Comparison of ENCODE assay signal across 2 cellular contexts in the genomic region with DNA sequence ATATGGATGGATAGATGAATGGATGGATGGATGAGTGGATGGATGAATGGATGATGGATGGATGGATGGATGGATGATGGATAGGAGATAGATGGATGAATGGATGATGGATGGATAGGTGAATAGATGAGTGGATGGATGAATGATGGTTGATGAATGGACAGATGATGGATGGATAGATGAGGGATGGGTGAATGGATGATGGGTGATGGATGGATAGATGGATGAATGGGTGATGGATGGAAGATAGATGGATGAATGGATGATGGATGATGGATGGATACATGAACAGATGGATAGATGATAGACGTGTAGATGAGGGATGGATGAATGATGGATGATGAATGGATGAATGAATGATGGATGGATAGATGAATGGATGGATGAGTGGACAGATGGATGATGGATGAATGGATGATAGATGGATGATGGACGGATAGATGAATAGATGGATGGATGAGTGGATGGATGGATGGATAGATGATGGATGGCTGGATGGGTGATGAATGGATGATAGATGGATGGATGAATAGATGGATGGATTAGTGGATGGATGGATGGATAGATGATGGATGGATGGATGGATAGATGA.
TF ChIP-seq lines count a peak whose summit lies in the region.

No MANE protein-coding gene starts in this region.

TF ChIP-seq in HEK293T, 16 proteins besides CTCF, POLR2A, EP300 and RAD21 (continued from another document):
- TF ChIP-seq, protein P1, sequence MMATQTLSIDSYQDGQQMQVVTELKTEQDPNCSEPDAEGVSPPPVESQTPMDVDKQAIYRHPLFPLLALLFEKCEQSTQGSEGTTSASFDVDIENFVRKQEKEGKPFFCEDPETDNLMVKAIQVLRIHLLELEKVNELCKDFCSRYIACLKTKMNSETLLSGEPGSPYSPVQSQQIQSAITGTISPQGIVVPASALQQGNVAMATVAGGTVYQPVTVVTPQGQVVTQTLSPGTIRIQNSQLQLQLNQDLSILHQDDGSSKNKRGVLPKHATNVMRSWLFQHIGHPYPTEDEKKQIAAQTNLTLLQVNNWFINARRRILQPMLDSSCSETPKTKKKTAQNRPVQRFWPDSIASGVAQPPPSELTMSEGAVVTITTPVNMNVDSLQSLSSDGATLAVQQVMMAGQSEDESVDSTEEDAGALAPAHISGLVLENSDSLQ (IDR thresholded peaks at IDR 0.05), result peak; percentile 65

TF ChIP-seq in K562, 482 proteins besides CTCF, POLR2A, EP300 and RAD21:
- TF ChIP-seq ARID3B (CRISPR knock-in tag; IDR thresholded peaks at IDR 0.05; ENCODE audit: borderline replicate concordance) (no peak), CBFA2T2 (conservative IDR thresholded peaks at IDR 0.05) (no peak), TFAP4 (CRISPR knock-in tag; IDR thresholded peaks at IDR 0.05; ENCODE audit: borderline replicate concordance) (no peak), MEIS2 (IDR thresholded peaks at IDR 0.05; ENCODE audit: partially characterized antibody) (peak; percentile 6), PREB (CRISPR knock-in tag; IDR thresholded peaks at IDR 0.05) (no peak), SRSF1 (IDR thresholded peaks at IDR 0.05; ENCODE audit: low read depth, low read length) (no peak), PRDM10 (IDR thresholded peaks at IDR 0.05; ENCODE audit: partially characterized antibody) (no peak), FOXA3 (CRISPR knock-in tag; conservative IDR thresholded peaks at IDR 0.05 in 1 of 2, IDR thresholded peaks at IDR 0.05 in 1 of 2) (no peak), MEF2D (tag; conservative IDR thresholded peaks at IDR 0.05; ENCODE audit: low read depth) (no peak), XRCC3 (IDR thresholded peaks at IDR 0.05) (no peak), KLF1 (tag; IDR thresholded peaks at IDR 0.05) (no peak), POLR2AphosphoS5 (IDR thresholded peaks at IDR 0.05; ENCODE audit: control insufficient read depth, insufficient read depth, low read depth, low read length) (no peak), CCNT2 (IDR thresholded peaks at IDR 0.05; ENCODE audit: borderline replicate concordance, extremely low read depth, insufficient read length, low read depth, low read length) (no peak), BDP1 (IDR thresholded peaks at IDR 0.05; ENCODE audit: insufficient read depth, insufficient read length) (no peak), TARDBP (IDR thresholded peaks at IDR 0.05) (no peak), SIN3B (IDR thresholded peaks at IDR 0.05; ENCODE audit: low read depth) (no peak), ZNF143 (CRISPR knock-in tag; IDR thresholded peaks at IDR 0.05) (no peak), TSC22D4 (tag; IDR thresholded peaks at IDR 0.05) (0 out of 2 replicates have a peak, but pooled peaks have one; percentile 8), CGGBP1 (CRISPR knock-in tag; IDR thresholded peaks at IDR 0.05) (no peak), FOXJ3 (CRISPR knock-in tag; IDR thresholded peaks at IDR 0.05) (no peak)
- TF ChIP-seq, protein P2, sequence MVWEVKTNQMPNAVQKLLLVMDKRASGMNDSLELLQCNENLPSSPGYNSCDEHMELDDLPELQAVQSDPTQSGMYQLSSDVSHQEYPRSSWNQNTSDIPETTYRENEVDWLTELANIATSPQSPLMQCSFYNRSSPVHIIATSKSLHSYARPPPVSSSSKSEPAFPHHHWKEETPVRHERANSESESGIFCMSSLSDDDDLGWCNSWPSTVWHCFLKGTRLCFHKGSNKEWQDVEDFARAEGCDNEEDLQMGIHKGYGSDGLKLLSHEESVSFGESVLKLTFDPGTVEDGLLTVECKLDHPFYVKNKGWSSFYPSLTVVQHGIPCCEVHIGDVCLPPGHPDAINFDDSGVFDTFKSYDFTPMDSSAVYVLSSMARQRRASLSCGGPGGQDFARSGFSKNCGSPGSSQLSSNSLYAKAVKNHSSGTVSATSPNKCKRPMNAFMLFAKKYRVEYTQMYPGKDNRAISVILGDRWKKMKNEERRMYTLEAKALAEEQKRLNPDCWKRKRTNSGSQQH (CRISPR knock-in tag; IDR thresholded peaks at IDR 0.05), result no peak
- TF ChIP-seq, protein P3, sequence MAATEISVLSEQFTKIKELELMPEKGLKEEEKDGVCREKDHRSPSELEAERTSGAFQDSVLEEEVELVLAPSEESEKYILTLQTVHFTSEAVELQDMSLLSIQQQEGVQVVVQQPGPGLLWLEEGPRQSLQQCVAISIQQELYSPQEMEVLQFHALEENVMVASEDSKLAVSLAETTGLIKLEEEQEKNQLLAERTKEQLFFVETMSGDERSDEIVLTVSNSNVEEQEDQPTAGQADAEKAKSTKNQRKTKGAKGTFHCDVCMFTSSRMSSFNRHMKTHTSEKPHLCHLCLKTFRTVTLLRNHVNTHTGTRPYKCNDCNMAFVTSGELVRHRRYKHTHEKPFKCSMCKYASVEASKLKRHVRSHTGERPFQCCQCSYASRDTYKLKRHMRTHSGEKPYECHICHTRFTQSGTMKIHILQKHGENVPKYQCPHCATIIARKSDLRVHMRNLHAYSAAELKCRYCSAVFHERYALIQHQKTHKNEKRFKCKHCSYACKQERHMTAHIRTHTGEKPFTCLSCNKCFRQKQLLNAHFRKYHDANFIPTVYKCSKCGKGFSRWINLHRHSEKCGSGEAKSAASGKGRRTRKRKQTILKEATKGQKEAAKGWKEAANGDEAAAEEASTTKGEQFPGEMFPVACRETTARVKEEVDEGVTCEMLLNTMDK (IDR thresholded peaks at IDR 0.05; ENCODE audit: borderline replicate concordance, insufficient read depth, low read depth, low read length, poor library complexity, severe bottlenecking), result no peak
- TF ChIP-seq, protein P4, sequence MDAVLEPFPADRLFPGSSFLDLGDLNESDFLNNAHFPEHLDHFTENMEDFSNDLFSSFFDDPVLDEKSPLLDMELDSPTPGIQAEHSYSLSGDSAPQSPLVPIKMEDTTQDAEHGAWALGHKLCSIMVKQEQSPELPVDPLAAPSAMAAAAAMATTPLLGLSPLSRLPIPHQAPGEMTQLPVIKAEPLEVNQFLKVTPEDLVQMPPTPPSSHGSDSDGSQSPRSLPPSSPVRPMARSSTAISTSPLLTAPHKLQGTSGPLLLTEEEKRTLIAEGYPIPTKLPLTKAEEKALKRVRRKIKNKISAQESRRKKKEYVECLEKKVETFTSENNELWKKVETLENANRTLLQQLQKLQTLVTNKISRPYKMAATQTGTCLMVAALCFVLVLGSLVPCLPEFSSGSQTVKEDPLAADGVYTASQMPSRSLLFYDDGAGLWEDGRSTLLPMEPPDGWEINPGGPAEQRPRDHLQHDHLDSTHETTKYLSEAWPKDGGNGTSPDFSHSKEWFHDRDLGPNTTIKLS (IDR thresholded peaks at IDR 0.05; ENCODE audit: borderline replicate concordance, low read depth), result no peak
- TF ChIP-seq, protein P1 (IDR thresholded peaks at IDR 0.05), result peak; percentile 55; the same call in 1 of the 2 replicates
TF ChIP-seq in K562: peak in this region for 3.
